ENCODE assay signal across 1 cellular context in genomic region chr10:60488111-60488669, GRCh38.
TF ChIP-seq lines count a peak whose summit lies in the region.

No MANE protein-coding gene starts in this region.

TF ChIP-seq in HEK293, 187 proteins besides CTCF, POLR2A, EP300 and RAD21 (continued from another document):
- TF ChIP-seq AEBP2 (tag by site-specific recombination; IDR thresholded peaks at IDR 0.05; ENCODE audit: borderline replicate concordance) (no peak), ZNF48 (tag by site-specific recombination; IDR thresholded peaks at IDR 0.05) (no peak), ZNF654 (tag by site-specific recombination; IDR thresholded peaks at IDR 0.05; ENCODE audit: low read depth) (no peak)
